ENCODE assay signal across 25 cellular contexts in genomic region chr7:155714702-155715101, GRCh38.
DNase-seq lines count a peak whose midpoint lies in the region; ATAC-seq, FAIRE-seq and TF ChIP-seq lines count a peak whose summit lies in the region.
"Had no signal": no experiment of that assay in that cellular context is flagged by ENCODE, and none has a peak within 500 bp of the region (broad histone marks: within the 10 kb centered on the region; RNA-seq: fewer than 3 reads in every experiment).

No MANE protein-coding gene starts in this region.

- H3K4me3 ChIP-seq in pancreas, result no peak overlapping the region
- H3K4me3 ChIP-seq: esophagus squamous epithelium, gastrocnemius medialis, SK-N-MC had no signal

- H3K9me3 ChIP-seq in pancreas, result no peaks in the 10 kb centered on the region
- H3K9me3 ChIP-seq: esophagus squamous epithelium, gastrocnemius medialis had no signal

- peaks cover 18 to 19% of the 10 kb centered on the region in 2 donors for H3K36me3 Mint-ChIP-seq in activated naive CD4-positive, alpha-beta T cell treated with anti-CD3 and anti-CD28 coated beads, Interleukin-2, amount 50 U/mL, for 72 hours
- peaks cover 40% of the 10 kb centered on the region for H3K36me3 Mint-ChIP-seq in endothelial cell (ENCODE audit: low read depth, unreplicated experiment)
- H3K36me3 Mint-ChIP-seq: IgD-negative memory B cell had no signal

- peak overlapping the region; percentile 5 to 76 for H3K27ac Mint-ChIP-seq in activated naive CD4-positive, alpha-beta T cell treated with anti-CD3 and anti-CD28 coated beads, Interleukin-2, amount 50 U/mL, for 72 hours
- H3K27ac Mint-ChIP-seq in endothelial cell (ENCODE audit: unreplicated experiment), result no peak overlapping the region
- H3K27ac Mint-ChIP-seq: activated naive CD8-positive, alpha-beta T cell treated with anti-CD3 and anti-CD28 coated beads, Interleukin-2, amount 10 ng/mL, durations not matched to agents 7 days and 5 days had no signal

- ATAC-seq in activated naive CD4-positive, alpha-beta T cell treated with anti-CD3 and anti-CD28 coated beads, Interleukin-2, amount 50 U/mL, for 72 hours, result peak in 1 of 2 donors; percentile 28
- ATAC-seq in pancreas (no peak), HG02678 (IDR thresholded peaks at IDR 0.05; ENCODE audit: unreplicated experiment) (no peak)
- ATAC-seq: effector memory CD8-positive, alpha-beta T cell; gastrocnemius medialis had no signal

- CTCF ChIA-PET in RWPE1 (lab: Yijun Ruan, JAX), result interaction anchor here (0.6 kb wide), 1 partner anchor 182 kb away, joined by 4 read pairs; no protein-coding TSS in a partner anchor

- H3K4me1 ChIP-seq in pancreas, result peaks cover 22 to 40% (median 23%) of the 10 kb centered on the region in 3 donors
- H3K4me1 ChIP-seq: esophagus squamous epithelium, gastrocnemius medialis had no signal

- POLR2A ChIA-PET in RWPE1 (lab: Yijun Ruan, JAX; ENCODE audit: low non-redundant PET), result no interaction called here

- peaks cover 7% of the 10 kb centered on the region for H3K27me3 Mint-ChIP-seq in endothelial cell (ENCODE audit: unreplicated experiment)
- H3K27me3 Mint-ChIP-seq: activated naive CD8-positive, alpha-beta T cell treated with anti-CD3 and anti-CD28 coated beads, Interleukin-2, amount 10 ng/mL, durations not matched to agents 7 days and 5 days; effector memory CD8-positive, alpha-beta T cell; IgD-negative memory B cell had no signal

- H3K36me3 ChIP-seq in pancreas, result peaks cover 0 to 17% (median 9%) of the 10 kb centered on the region in 3 donors

- H3K27me3 ChIP-seq in pancreas, result no peaks in the 10 kb centered on the region
- H3K27me3 ChIP-seq: esophagus squamous epithelium, gastrocnemius medialis had no signal

- 91 to 92% methylated on average over 6 of the region's 6 CpGs for WGBS in pancreas, 2 donors

- TF ChIP-seq CTCF in RWPE1 (conservative IDR thresholded peaks at IDR 0.05; ENCODE audit: low read depth), result no peak
- TF ChIP-seq CTCF in endothelial cell (IDR thresholded peaks at IDR 0.05; ENCODE audit: unreplicated experiment), result no peak
- TF ChIP-seq CTCF in pancreas (IDR thresholded peaks at IDR 0.05), result no peak

- peak overlapping the region; percentile 14 for H3K27ac ChIP-seq in RWPE1
- peak overlapping the region in 3 of 4 donors; percentile 6 to 9 (median 8) for H3K27ac ChIP-seq in pancreas
- H3K27ac ChIP-seq: C4-2B, esophagus squamous epithelium, gastrocnemius medialis, SK-N-MC had no signal

- no peaks in the 10 kb centered on the region for H3K9me3 Mint-ChIP-seq in activated naive CD4-positive, alpha-beta T cell treated with anti-CD3 and anti-CD28 coated beads, Interleukin-2, amount 50 U/mL, for 72 hours
- H3K9me3 Mint-ChIP-seq in endothelial cell (ENCODE audit: unreplicated experiment), result no peaks in the 10 kb centered on the region
- H3K9me3 Mint-ChIP-seq: activated naive CD8-positive, alpha-beta T cell treated with anti-CD3 and anti-CD28 coated beads, Interleukin-2, amount 10 ng/mL, durations not matched to agents 7 days and 5 days; effector memory CD8-positive, alpha-beta T cell; IgD-negative memory B cell had no signal

- no peak for DNase-seq in activated naive CD4-positive, alpha-beta T cell treated with anti-CD3 and anti-CD28 coated beads, Interleukin-2, amount 50 U/mL, for 72 hours (ENCODE audit: low spot score in 2 of 2)
- DNase-seq in activated naive CD4-positive, alpha-beta T cell treated with Interleukin-2 at 50 U/mL for 16 hours, result no peak
- DNase-seq in RWPE1 (ENCODE audit: low spot score) (no peak), endothelial cell (ENCODE audit: low spot score) (no peak), pancreas (no peak), NCI-H1105 (lab: John Stamatoyannopoulos, UW) (no peak), SKM-1 (lab: John Stamatoyannopoulos, UW; ENCODE audit: unreplicated experiment) (no peak)
- DNase-seq: activated CD4-positive, CD25-positive, alpha-beta regulatory T cell; activated CD8-positive, alpha-beta memory T cell treated with anti-CD3 and anti-CD28 coated beads for 24 hours; activated naive CD8-positive, alpha-beta T cell treated with anti-CD3 and anti-CD28 coated beads, Interleukin-2, amount 10 ng/mL, durations not matched to agents 7 days and 5 days; activated T-cell treated with anti-CD3 and anti-CD28 coated beads, Interleukin-2, amount 50 U/mL, for 48 hours; effector memory CD8-positive, alpha-beta T cell; esophagus squamous epithelium; gastrocnemius medialis; NCI-H1436; NCI-H510A treated with DMSO at 0.1 percent for 48 hours; NK-92 treated with Interleukin-12 subunit alpha and Interleukin-12 subunit beta, amount 100 ng/mL, for 24 hours; retina had no signal

- no peak for FAIRE-seq in pancreas (lab: Jason Lieb, UNC)
- FAIRE-seq: D721Med, keratinocyte, RCC 7860 had no signal

- no peaks in the 10 kb centered on the region for H3K4me1 Mint-ChIP-seq in endothelial cell (ENCODE audit: unreplicated experiment)

- peak overlapping the region; percentile 13 for H3K4me3 Mint-ChIP-seq in endothelial cell (ENCODE audit: unreplicated experiment)
- H3K4me3 Mint-ChIP-seq: activated naive CD8-positive, alpha-beta T cell treated with anti-CD3 and anti-CD28 coated beads, Interleukin-2, amount 10 ng/mL, durations not matched to agents 7 days and 5 days; effector memory CD8-positive, alpha-beta T cell had no signal

- intact Hi-C loops in pancreas (cut with DNase I), result no loop called here
